Comparison of ENCODE assay signal across 8 cellular contexts in the genomic region with DNA sequence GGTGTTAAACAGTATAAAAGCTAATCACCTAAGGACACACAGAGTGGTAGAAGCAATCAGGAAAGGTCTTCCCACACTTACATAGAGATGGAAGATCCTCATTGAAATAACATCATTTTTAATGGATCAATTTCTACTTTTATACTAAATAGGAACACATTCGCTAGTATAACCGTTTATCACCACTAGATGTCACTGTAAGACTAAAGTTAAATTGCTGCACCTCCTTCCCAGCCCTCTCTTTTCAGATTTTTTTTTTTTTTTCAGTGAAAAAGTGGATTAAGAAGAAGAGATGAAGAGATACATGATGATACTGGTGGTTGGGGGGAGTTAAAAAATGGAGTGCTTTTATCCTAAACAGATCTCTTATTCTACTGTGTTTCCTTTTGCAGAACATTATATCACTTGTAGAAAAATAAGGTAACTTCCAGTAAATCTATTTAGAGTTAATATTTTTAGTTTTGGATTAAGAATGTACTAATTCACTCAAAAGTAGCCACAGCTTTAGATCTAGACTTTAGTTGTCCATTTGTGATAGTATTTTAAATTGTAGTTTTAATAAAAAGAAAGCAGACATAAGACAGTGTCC.
DNase-seq lines count a peak whose midpoint lies in the region; ATAC-seq, FAIRE-seq and TF ChIP-seq lines count a peak whose summit lies in the region.

No MANE protein-coding gene starts in this region.

- H3K4me2 ChIP-seq in PC-3 (ENCODE audit: low read length), result no peak overlapping the region
- no peak overlapping the region for H3K4me2 ChIP-seq in osteoblast (ENCODE audit: insufficient read depth, low read length)

- H3K79me2 ChIP-seq in PC-3 (ENCODE audit: low read length) (no peaks in the 10 kb centered on the region), osteoblast (ENCODE audit: insufficient read depth, low read length) (no peaks in the 10 kb centered on the region)

- H3K36me3 ChIP-seq in BE2C (no peaks in the 10 kb centered on the region), PC-3 (ENCODE audit: low read depth, low read length) (no peaks in the 10 kb centered on the region), osteoblast (ENCODE audit: insufficient read depth, low read length) (no peaks in the 10 kb centered on the region)

- no peak overlapping the region for H2AFZ ChIP-seq in PC-3 (ENCODE audit: low read length)
- no peak overlapping the region for H2AFZ ChIP-seq in osteoblast (ENCODE audit: low read length)

- POLR2A ChIA-PET in PC-3 (lab: Charles Lee; ENCODE audit: unreplicated experiment), result interaction anchor here (0.6 kb wide), 1 partner anchor 110 kb away, joined by 4 read pairs; no protein-coding TSS in a partner anchor

- CTCF ChIA-PET in PC-3 (lab: Charles Lee), result no interaction called here

- H3K9ac ChIP-seq in PC-3 (ENCODE audit: low read length), result no peak overlapping the region

- H4K20me1 ChIP-seq in PC-3 (ENCODE audit: low read length), result no peaks in the 10 kb centered on the region
- no peaks in the 10 kb centered on the region for H4K20me1 ChIP-seq in osteoblast (ENCODE audit: insufficient read depth, low read length)

- DNase-seq in BE2C, result no peak
- DNase-seq in PC-3, result peak; percentile 82
- no peak for DNase-seq in osteoblast (ENCODE audit: insufficient read length, low spot score, missing footprints)
- no peak for DNase-seq in stimulated activated CD4-positive, alpha-beta T cell treated with anti-CD3 and anti-CD28 coated beads, Interleukin-12 subunit alpha, Interleukin-12 subunit beta, amount 100 ng/mL, for 4 hours

- peak; percentile 91 for FAIRE-seq in endometrium (lab: Jason Lieb, UNC)

- H3K4me1 ChIP-seq in BE2C, result no peaks in the 10 kb centered on the region
- H3K4me1 ChIP-seq in PC-3 (ENCODE audit: insufficient read depth, low read length), result no peaks in the 10 kb centered on the region
- H3K4me1 ChIP-seq in osteoblast (ENCODE audit: insufficient read depth, low read length), result no peaks in the 10 kb centered on the region

- intact Hi-C loops in PC-3 (cut with micrococcal nuclease), result loop anchor here (2.0 to 10.0 kb wide), 3 partner anchors 141 to 807 kb away; no protein-coding TSS in a partner anchor

- H3K27me3 ChIP-seq in BE2C, result no peaks in the 10 kb centered on the region
- no peaks in the 10 kb centered on the region for H3K27me3 ChIP-seq in PC-3 (ENCODE audit: low read length)
- peaks cover 4% of the 10 kb centered on the region for H3K27me3 ChIP-seq in osteoblast (ENCODE audit: insufficient read depth, low read length)

- H3K9me3 ChIP-seq in BE2C (no peaks in the 10 kb centered on the region), PC-3 (ENCODE audit: low read length) (no peaks in the 10 kb centered on the region), osteoblast (ENCODE audit: low read depth, low read length) (no peaks in the 10 kb centered on the region)

- no peaks in the 10 kb centered on the region for H3K9me2 ChIP-seq in PC-3 (replicated peaks; ENCODE audit: low read length)

- peak; percentile 60 for TF ChIP-seq CTCF in BE2C (IDR thresholded peaks at IDR 0.05; ENCODE audit: low read depth, low read length)
- TF ChIP-seq CTCF in PC-3 (conservative IDR thresholded peaks at IDR 0.05; ENCODE audit: low read depth, low read length), result peak; percentile 92
- peak; percentile 61 for TF ChIP-seq CTCF in osteoblast (IDR thresholded peaks at IDR 0.05; ENCODE audit: extremely low read depth, low read depth, low read length)

- H3F3A ChIP-seq in PC-3 (ENCODE audit: low read length, unreplicated experiment), result no peaks in the 10 kb centered on the region

- ATAC-seq in GM18508 (IDR thresholded peaks at IDR 0.05; ENCODE audit: insufficient read depth, unreplicated experiment) (peak; percentile 71), HG03520 (IDR thresholded peaks at IDR 0.05; ENCODE audit: unreplicated experiment) (peak; percentile 49), PC-3 (peak; percentile 75), HG03460 (IDR thresholded peaks at IDR 0.05; ENCODE audit: unreplicated experiment) (no peak)

- H3K27ac ChIP-seq in PC-3 (ENCODE audit: low read length), result no peak overlapping the region
- H3K27ac ChIP-seq in osteoblast (ENCODE audit: low read depth, low read length), result no peak overlapping the region

- H3K4me3 ChIP-seq in BE2C (ENCODE audit: low read depth, low read length), result no peak overlapping the region
- H3K4me3 ChIP-seq in PC-3 (ENCODE audit: low read length), result no peak overlapping the region
- no peak overlapping the region for H3K4me3 ChIP-seq in osteoblast (ENCODE audit: insufficient read depth, low read length)

- no TSS peak for BruUV-seq in PC-3 (replicated peaks; lab: Mats Ljungman, UMichigan)
